In genomic region chr1:211285196-211285595, GRCh38 we compare ENCODE assay signal across 16 cellular contexts.
"Had no signal": no experiment of that assay in that cellular context is flagged by ENCODE, and none has a peak within 500 bp of the region (broad histone marks: within the 10 kb centered on the region; RNA-seq: fewer than 3 reads in every experiment).

No MANE protein-coding gene starts in this region.

- H3K27me3 ChIP-seq: cardiac muscle cell, colonic mucosa, right atrium auricular region, stomach, tibial artery had no signal

- DNase-seq: activated B cell treated with CpG ODN at 0.5 μM for 24 hours; activated CD4-positive, alpha-beta T cell treated with anti-CD3 and anti-CD28 coated beads, Interleukin-2, amount 10 ng/mL, durations not matched to agents 24 days and 14 days; activated CD8-positive, alpha-beta memory T cell treated with anti-CD3 and anti-CD28 coated beads for 24 hours; amniotic stem cell; colonic mucosa; effector CD8-positive, alpha-beta T cell; glutamatergic neuron; midbrain; naive B cell; small intestine; stomach; T-cell; tibial artery had no signal

- ATAC-seq: activated naive CD4-positive, alpha-beta T cell treated with anti-CD3 and anti-CD28 coated beads, Interleukin-2, amount 50 U/mL, for 72 hours; T-cell had no signal

- H3K9me3 Mint-ChIP-seq: activated B cell treated with CpG ODN at 0.5 μM for 24 hours; activated CD4-positive, alpha-beta T cell treated with anti-CD3 and anti-CD28 coated beads, Interleukin-2, amount 10 ng/mL, durations not matched to agents 24 days and 14 days; activated naive CD4-positive, alpha-beta T cell treated with anti-CD3 and anti-CD28 coated beads, Interleukin-2, amount 50 U/mL, for 72 hours; naive B cell; T-cell had no signal

- H3K4me3 ChIP-seq: cardiac muscle cell, colonic mucosa, right atrium auricular region, stomach, tibial artery had no signal

- H3K9me3 ChIP-seq: colonic mucosa, right atrium auricular region, stomach, tibial artery had no signal

- FAIRE-seq: small intestine had no signal

- H3K27ac Mint-ChIP-seq: activated B cell treated with CpG ODN at 0.5 μM for 24 hours; activated CD4-positive, alpha-beta T cell treated with anti-CD3 and anti-CD28 coated beads, Interleukin-2, amount 10 ng/mL, durations not matched to agents 24 days and 14 days; activated naive CD4-positive, alpha-beta T cell treated with anti-CD3 and anti-CD28 coated beads, Interleukin-2, amount 50 U/mL, for 72 hours; T-cell had no signal

- H3K27ac ChIP-seq: cardiac muscle cell, colonic mucosa, right atrium auricular region, stomach, tibial artery had no signal

- H3K4me3 Mint-ChIP-seq: activated B cell treated with CpG ODN at 0.5 μM for 24 hours; activated CD4-positive, alpha-beta T cell treated with anti-CD3 and anti-CD28 coated beads, Interleukin-2, amount 10 ng/mL, durations not matched to agents 24 days and 14 days; naive B cell; T-cell had no signal

- H3K27me3 Mint-ChIP-seq: activated B cell treated with CpG ODN at 0.5 μM for 24 hours; activated CD4-positive, alpha-beta T cell treated with anti-CD3 and anti-CD28 coated beads, Interleukin-2, amount 10 ng/mL, durations not matched to agents 24 days and 14 days; naive B cell; T-cell had no signal

- H3K4me1 ChIP-seq: colonic mucosa, tibial artery had no signal
